In genomic region chr21:18545908-18546307, GRCh38 we compare ENCODE assay signal across 27 cellular contexts.
A peak's percentile ranks its signal among the peaks of the same experiment; 100 is the strongest.
DNase-seq lines count a peak whose midpoint lies in the region; TF ChIP-seq lines count a peak whose summit lies in the region.
"Had no signal": no experiment of that assay in that cellular context is flagged by ENCODE, and none has a peak within 500 bp of the region (broad histone marks: within the 10 kb centered on the region; RNA-seq: fewer than 3 reads in every experiment).

No MANE protein-coding gene starts in this region.

- H3K9ac ChIP-seq in mammary epithelial cell (ENCODE audit: insufficient read depth, low read length): no peak overlapping the region
- H3K9ac ChIP-seq in mesenchymal stem cell (ENCODE audit: low read length): no peak overlapping the region

- H3K4me1 ChIP-seq in mammary epithelial cell (ENCODE audit: insufficient read depth, low read length): no peaks in the 10 kb centered on the region
- no peaks in the 10 kb centered on the region for H3K4me1 ChIP-seq in mesenchymal stem cell (ENCODE audit: control insufficient read depth, insufficient read depth, low read depth, low read length)
- H3K4me1 ChIP-seq: pancreas, right atrium auricular region, stomach, tibial nerve had no signal

- CTCF ChIA-PET in MCF 10A (lab: Yijun Ruan, JAX) (no interaction called here), mammary epithelial cell (lab: Charles Lee; ENCODE audit: low non-redundant PET) (no interaction called here)

- H3K18ac ChIP-seq in mesenchymal stem cell (ENCODE audit: low read depth in 1 of 2, low read length in 2 of 2): no peak overlapping the region

- no peak overlapping the region for H3K27ac Mint-ChIP-seq in MCF 10A (ENCODE audit: low read depth, unreplicated experiment)
- H3K27ac Mint-ChIP-seq: CD4-positive, alpha-beta T cell; dendritic cell treated with granulocyte-macrophage colony-stimulating factor and Interleukin-4, amounts not matched to agents 40 ng/mL and 50 ng/mL, for 4 days; mesothelial cell of epicardium; naive thymus-derived CD8-positive, alpha-beta T cell; T-helper 17 cell had no signal

- H4K20me1 ChIP-seq in mammary epithelial cell (ENCODE audit: insufficient read depth, low read length): no peaks in the 10 kb centered on the region

- no peaks in the 10 kb centered on the region for H3K36me3 ChIP-seq in mammary epithelial cell (ENCODE audit: insufficient read depth, low read length)
- no peaks in the 10 kb centered on the region for H3K36me3 ChIP-seq in mesenchymal stem cell (ENCODE audit: control insufficient read depth in 1 of 2, insufficient read depth in 2 of 2, low read depth in 1 of 2, low read length in 2 of 2)
- H3K36me3 ChIP-seq: cardiac muscle cell, pancreas, right atrium auricular region, stomach, tibial nerve had no signal

- no peak overlapping the region for H3K4me3 Mint-ChIP-seq in MCF 10A (ENCODE audit: unreplicated experiment)
- H3K4me3 Mint-ChIP-seq: CD4-positive, alpha-beta T cell; dendritic cell treated with granulocyte-macrophage colony-stimulating factor and Interleukin-4, amounts not matched to agents 40 ng/mL and 50 ng/mL, for 4 days; mesothelial cell of epicardium; naive thymus-derived CD8-positive, alpha-beta T cell; T-helper 17 cell had no signal

- no peak overlapping the region for H2BK15ac ChIP-seq in mesenchymal stem cell (ENCODE audit: low read depth, poor library complexity, severe bottlenecking)

- peak; percentile 28 for DNase-seq in MCF 10A (ENCODE audit: unreplicated experiment)
- no peak for DNase-seq in mammary epithelial cell
- DNase-seq in choroid plexus epithelial cell (ENCODE audit: low read depth): peak; percentile 51
- DNase-seq in mesenchymal stem cell: peak; percentile 32
- DNase-seq in DMS53 treated with DMSO at 0.1 percent for 48 hours (lab: John Stamatoyannopoulos, UW; ENCODE audit: unreplicated experiment): no peak
- no peak for DNase-seq in DMS 273 (lab: John Stamatoyannopoulos, UW; ENCODE audit: unreplicated experiment)
- no peak for DNase-seq in NCI-H2107 (lab: John Stamatoyannopoulos, UW)
- DNase-seq in hepatic stellate cell (ENCODE audit: low spot score): no peak
- DNase-seq: activated CD4-positive, alpha-beta T cell treated with anti-CD3 and anti-CD28 coated beads for 48 hours; activated naive CD4-positive, alpha-beta T cell; activated T-cell treated with anti-CD3 and anti-CD28 coated beads, Interleukin-2, amount 50 U/mL, for 48 hours; CD4-positive, alpha-beta T cell; DMS 273 treated with DMSO at 0.1 percent for 48 hours; naive thymus-derived CD8-positive, alpha-beta T cell; NCI-H1694; NCI-H69; pancreas; RPMI8226; stomach; T-helper 17 cell had no signal

- POLR2A ChIA-PET in MCF 10A (lab: Yijun Ruan, JAX): no interaction called here

- peaks cover 5% of the 10 kb centered on the region for H3K4me1 Mint-ChIP-seq in MCF 10A (ENCODE audit: insufficient read depth, unreplicated experiment)
- H3K4me1 Mint-ChIP-seq: mesothelial cell of epicardium; naive thymus-derived CD8-positive, alpha-beta T cell; T-helper 17 cell had no signal

- peaks cover 24% of the 10 kb centered on the region for H3K27me3 Mint-ChIP-seq in MCF 10A (ENCODE audit: insufficient read depth, unreplicated experiment)
- H3K27me3 Mint-ChIP-seq: CD4-positive, alpha-beta T cell; dendritic cell treated with granulocyte-macrophage colony-stimulating factor and Interleukin-4, amounts not matched to agents 40 ng/mL and 50 ng/mL, for 4 days; naive thymus-derived CD8-positive, alpha-beta T cell; T-helper 17 cell had no signal

- H3K79me1 ChIP-seq in mesenchymal stem cell (replicated peaks; ENCODE audit: low read length, poor library complexity, severe bottlenecking): no peaks in the 10 kb centered on the region

- H4K8ac ChIP-seq in mesenchymal stem cell (ENCODE audit: low read length): no peak overlapping the region

- no peaks in the 10 kb centered on the region for H3K36me3 Mint-ChIP-seq in MCF 10A (ENCODE audit: insufficient read depth, unreplicated experiment)
- H3K36me3 Mint-ChIP-seq: mesothelial cell of epicardium; naive thymus-derived CD8-positive, alpha-beta T cell had no signal

- H3K9me3 ChIP-seq in mammary epithelial cell (replicated peaks; ENCODE audit: insufficient read depth, low read length) (peaks cover 13% of the 10 kb centered on the region), mesenchymal stem cell (ENCODE audit: control insufficient read depth, low read length) (no peaks in the 10 kb centered on the region)
- H3K9me3 ChIP-seq: pancreas, right atrium auricular region, stomach, tibial nerve had no signal

- H3K9me3 Mint-ChIP-seq in MCF 10A (ENCODE audit: unreplicated experiment): no peaks in the 10 kb centered on the region
- H3K9me3 Mint-ChIP-seq: CD4-positive, alpha-beta T cell; mesothelial cell of epicardium had no signal

- in situ Hi-C loops in mammary epithelial cell (cut with MboI; ENCODE audit: low sequenced_read_pairs in 2 of 2): no loop called here

- no peak overlapping the region for H2BK12ac ChIP-seq in mesenchymal stem cell (ENCODE audit: low read length in 2 of 2)

- no peak overlapping the region for H2AK5ac ChIP-seq in mesenchymal stem cell (ENCODE audit: low read length, severe bottlenecking)

- H3K27me3 ChIP-seq in mammary epithelial cell (ENCODE audit: insufficient read depth, low read length) (no peaks in the 10 kb centered on the region), mesenchymal stem cell (ENCODE audit: control insufficient read depth in 1 of 2, insufficient read depth in 1 of 2, low read length in 2 of 2) (no peaks in the 10 kb centered on the region)
- H3K27me3 ChIP-seq: cardiac muscle cell, pancreas, right atrium auricular region, stomach, tibial nerve had no signal

- no peak overlapping the region for H3K14ac ChIP-seq in mesenchymal stem cell (ENCODE audit: low read length in 2 of 2)

- no peak overlapping the region for H3K4ac ChIP-seq in mesenchymal stem cell (ENCODE audit: low read depth in 1 of 2, low read length in 2 of 2)

- H3K27ac ChIP-seq in mammary epithelial cell (ENCODE audit: insufficient read depth, low read depth, low read length) (no peak overlapping the region), mesenchymal stem cell (ENCODE audit: low read length, poor library complexity, severe bottlenecking) (no peak overlapping the region)
- H3K27ac ChIP-seq: 22Rv1, cardiac muscle cell, pancreas, right atrium auricular region, stomach, tibial nerve had no signal

- no TSS peak for BruUV-seq in MCF 10A (replicated peaks; lab: Mats Ljungman, UMichigan)
- no TSS peak for BruUV-seq in mammary epithelial cell (replicated peaks; lab: Mats Ljungman, UMichigan)

- H3K4me3 ChIP-seq in mammary epithelial cell (replicated peaks in 1 of 3; ENCODE audit: insufficient read depth in 1 of 3, low read depth in 2 of 3, low read length in 3 of 3) (no peak overlapping the region), choroid plexus epithelial cell (ENCODE audit: low read depth, low read length) (no peak overlapping the region), mesenchymal stem cell (ENCODE audit: insufficient read depth in 1 of 2, low read depth in 1 of 2, low read length in 2 of 2) (no peak overlapping the region)
- H3K4me3 ChIP-seq: cardiac muscle cell, K562, pancreas, right atrium auricular region, stomach, tibial nerve had no signal

- WGBS in mammary epithelial cell (ENCODE audit: low coverage, missing lambda C conversion rate): 73% methylated on average over 1 of the region's 1 CpG
- no CpG with 5 or more reads among the region's 1 CpG for WGBS in mesenchymal stem cell

- no peak overlapping the region for H3K23ac ChIP-seq in mesenchymal stem cell (ENCODE audit: low read length in 2 of 2)

- H2AFZ ChIP-seq in mammary epithelial cell (ENCODE audit: low read depth, low read length) (no peak overlapping the region), mesenchymal stem cell (ENCODE audit: low read depth, low read length) (no peak overlapping the region)

- no peak overlapping the region for H2BK5ac ChIP-seq in mesenchymal stem cell (ENCODE audit: low read depth, low read length, poor library complexity, severe bottlenecking)

- no peak overlapping the region for H2BK120ac ChIP-seq in mesenchymal stem cell (ENCODE audit: low read depth, low read length)

- TF ChIP-seq CTCF in MCF 10A (IDR thresholded peaks at IDR 0.05; ENCODE audit: unreplicated experiment) (no peak), mammary epithelial cell (conservative IDR thresholded peaks at IDR 0.05 in 1 of 2, IDR thresholded peaks at IDR 0.05 in 1 of 2; ENCODE audit: extremely low read depth in 1 of 2, insufficient read depth in 1 of 2, low read depth in 1 of 2, low read length in 2 of 2) (no peak), choroid plexus epithelial cell (conservative IDR thresholded peaks at IDR 0.05; ENCODE audit: low read depth, low read length) (no peak)

- no peak overlapping the region for H4K91ac ChIP-seq in mesenchymal stem cell (ENCODE audit: low read length)

- intact Hi-C loops in MCF 10A (cut with micrococcal nuclease): no loop called here
- intact Hi-C loops in mammary epithelial cell (cut with micrococcal nuclease): no loop called here

- H3K4me2 ChIP-seq in mammary epithelial cell (ENCODE audit: insufficient read depth, low read depth, low read length) (no peak overlapping the region), mesenchymal stem cell (ENCODE audit: low read length, poor library complexity, severe bottlenecking) (no peak overlapping the region)

- no peaks in the 10 kb centered on the region for H3K79me2 ChIP-seq in mammary epithelial cell (ENCODE audit: insufficient read depth, low read length)

- dilution Hi-C loops in mammary epithelial cell (cut with HindIII; ENCODE audit: low sequenced_read_pairs): no loop called here

Comparison
In these comparisons a context has a peak if more than half of its experiments do, and no peak if none do; other contexts are left out.
1. DNase-seq: peak in MCF 10A (single experiment), choroid plexus epithelial cell (single experiment) and mesenchymal stem cell (single experiment); none in mammary epithelial cell (single experiment), DMS53 treated with DMSO at 0.1 percent for 48 hours (single experiment), DMS 273 (single experiment), NCI-H2107 (single experiment) and hepatic stellate cell (single experiment).